1 cellular context compared by ENCODE assay signal in the genomic region with DNA sequence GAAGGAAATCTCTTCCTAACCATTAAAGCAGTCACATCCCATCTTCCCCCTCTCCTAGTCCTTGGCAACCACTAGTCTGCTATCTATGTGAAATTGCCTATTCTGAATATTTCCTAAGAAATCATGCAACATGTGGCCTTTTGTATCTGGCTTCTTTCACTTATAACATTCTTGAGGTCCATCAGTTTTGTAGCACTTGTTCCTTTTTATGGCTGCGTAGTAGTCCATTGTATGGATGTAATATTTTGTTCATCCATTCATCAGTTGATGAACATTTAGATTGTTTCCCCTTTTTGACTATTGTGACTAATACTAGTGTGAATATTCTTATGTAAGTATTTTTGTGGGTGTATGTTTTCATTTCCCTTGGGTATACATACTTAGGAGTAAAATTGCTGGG.
TF ChIP-seq lines count a peak whose summit lies in the region.

No MANE protein-coding gene starts in this region.

TF ChIP-seq in HepG2, 621 proteins besides CTCF, POLR2A, EP300 and RAD21:
- peak; percentile 76; the same call in 1 of the 2 replicates for TF ChIP-seq ZNF24 (IDR thresholded peaks at IDR 0.05)
